Comparison of ENCODE assay signal across 8 cellular contexts in the genomic region with DNA sequence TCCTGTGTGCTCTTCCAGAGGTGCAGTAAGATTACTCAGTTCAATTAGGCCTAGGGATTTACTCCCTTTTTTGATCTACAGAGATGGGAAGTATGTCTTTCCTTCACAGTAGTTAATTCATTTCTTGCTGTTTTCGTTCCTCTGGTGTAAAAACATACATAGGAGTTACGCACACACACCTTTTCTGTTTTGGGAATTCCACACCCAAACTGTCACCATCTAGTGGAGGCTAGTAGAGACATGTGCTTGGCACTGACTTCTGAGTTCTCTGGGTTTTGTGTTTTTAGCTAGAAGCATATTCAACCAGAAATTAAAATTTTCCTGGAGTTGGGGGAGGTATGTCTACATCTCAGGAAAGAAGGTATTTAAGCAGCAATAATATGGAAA. TPM values are rescaled to one million over a fixed set of nuclear protein-coding genes. Genes with fewer than 3 reads are reported as not detected.
DNase-seq lines count a peak whose midpoint lies in the region; ATAC-seq and TF ChIP-seq lines count a peak whose summit lies in the region.

No MANE protein-coding gene starts in this region.

- POLR2A ChIA-PET in AG04449 (lab: Yijun Ruan, JAX) (interaction anchor here (1.2 kb wide), 2 partner anchors 17 to 154 kb away, joined by 5 to 7 read pairs; partner anchors contain the start of gene SRSF5), HEK293 (lab: Yijun Ruan, JAX) (interaction anchor here (0.7 kb wide), 1 partner anchor 16 kb away, joined by 3 read pairs; no protein-coding TSS in a partner anchor)

- intact Hi-C loops in tibial artery (cut with DNase I; ENCODE audit: low total_unique reads): loop anchor here (10.0 kb wide), 1 partner anchor 52 kb away; no protein-coding TSS in a partner anchor

- H3K9me3 ChIP-seq in HEK293 (ENCODE audit: control insufficient read depth, insufficient read depth, low read depth, low read length) (no peaks in the 10 kb centered on the region), tibial artery (no peaks in the 10 kb centered on the region)

- H3K4me3 ChIP-seq in AG04449 (ENCODE audit: low read depth, low read length) (peak overlapping the region; percentile 79), HEK293 (ENCODE audit: low read depth, low read length) (peak overlapping the region; percentile 72), tibial artery (peak overlapping the region; percentile 83 to 91)

- peak overlapping the region; percentile 94 for H3K27ac Mint-ChIP-seq in activated naive CD8-positive, alpha-beta T cell treated with anti-CD3 and anti-CD28 coated beads, Interleukin-2, amount 50 U/mL, for 24 hours

- H3K4me3 Mint-ChIP-seq in activated naive CD8-positive, alpha-beta T cell treated with anti-CD3 and anti-CD28 coated beads, Interleukin-2, amount 50 U/mL, for 24 hours: peak overlapping the region; percentile 96

- TF ChIP-seq CTCF in AG04449 (IDR thresholded peaks at IDR 0.05; ENCODE audit: insufficient read depth, low read length, missing control alignments) (peak; percentile 12), HEK293 (tag by site-specific recombination; IDR thresholded peaks at IDR 0.05) (peak; percentile 31; the same call in 1 of the 2 replicates), tibial artery (IDR thresholded peaks at IDR 0.05) (no peak)

- peaks cover 11% of the 10 kb centered on the region for H3K36me3 Mint-ChIP-seq in activated naive CD8-positive, alpha-beta T cell treated with anti-CD3 and anti-CD28 coated beads, Interleukin-2, amount 50 U/mL, for 24 hours (ENCODE audit: low read depth)

- DNase-seq in AG04449 (ENCODE audit: low read depth, low spot score) (no peak), left lobe of liver (ENCODE audit: low spot score) (no peak), tibial artery (no peak), HuH-7 (ENCODE audit: low spot score) (no peak)
- no peak for DNase-seq in activated naive CD8-positive, alpha-beta T cell treated with anti-CD3 and anti-CD28 coated beads, Interleukin-2, amount 50 U/mL, for 24 hours
- DNase-seq in activated CD8-positive, alpha-beta memory T cell treated with anti-CD3 and anti-CD28 coated beads, Interleukin-2, amount 50 U/mL, for 4 hours: no peak
- DNase-seq in stimulated activated CD4-positive, alpha-beta T cell treated with anti-CD3 and anti-CD28 coated beads, Interleukin-12 subunit alpha, Interleukin-12 subunit beta, amount 100 ng/mL, for 4 hours: no peak

- no peaks in the 10 kb centered on the region for H3K9me3 Mint-ChIP-seq in activated naive CD8-positive, alpha-beta T cell treated with anti-CD3 and anti-CD28 coated beads, Interleukin-2, amount 50 U/mL, for 24 hours

- H3K27me3 Mint-ChIP-seq in activated naive CD8-positive, alpha-beta T cell treated with anti-CD3 and anti-CD28 coated beads, Interleukin-2, amount 50 U/mL, for 24 hours: no peaks in the 10 kb centered on the region

- no peak for ATAC-seq in activated naive CD8-positive, alpha-beta T cell treated with anti-CD3 and anti-CD28 coated beads, Interleukin-2, amount 50 U/mL, for 24 hours
- peak; percentile 32 for ATAC-seq in left lobe of liver

- no peaks in the 10 kb centered on the region for H3K36me3 ChIP-seq in HEK293 (ENCODE audit: control insufficient read depth in 2 of 2, insufficient read depth in 1 of 2, low read length in 2 of 2)
- no peaks in the 10 kb centered on the region for H3K36me3 ChIP-seq in tibial artery

- peaks cover 68% of the 10 kb centered on the region for H3K4me1 Mint-ChIP-seq in activated naive CD8-positive, alpha-beta T cell treated with anti-CD3 and anti-CD28 coated beads, Interleukin-2, amount 50 U/mL, for 24 hours

- no peaks in the 10 kb centered on the region for H3K27me3 ChIP-seq in tibial artery

- CTCF ChIA-PET in AG04449 (lab: Yijun Ruan, JAX): interaction anchor here (0.9 to 7.8 kb wide), 6 partner anchors 18 to 114 kb away, joined by 3 to 39 read pairs (median 6); no protein-coding TSS in a partner anchor
- CTCF ChIA-PET in HEK293 (lab: Yijun Ruan, JAX): interaction anchor here (1.6 kb wide), 1 partner anchor 114 kb away, joined by 6 read pairs; no protein-coding TSS in a partner anchor

- H3K4me1 ChIP-seq in HEK293 (ENCODE audit: control insufficient read depth, insufficient read depth, low read length) (peaks cover 25% of the 10 kb centered on the region), tibial artery (peaks cover 0 to 65% (median 55%) of the 10 kb centered on the region in 4 donors)

- H3K27ac ChIP-seq in HEK293 (ENCODE audit: extremely low read depth, low read depth, low read length): peak overlapping the region; percentile 73; the same call in 1 of the 2 replicates
- H3K27ac ChIP-seq in tibial artery: peak overlapping the region; percentile 92 to 97

TF ChIP-seq in HEK293, 187 proteins besides CTCF, POLR2A, EP300 and RAD21:
- peak; percentile 6; the same call in 1 of the 2 replicates for TF ChIP-seq ZIC2 (tag by site-specific recombination; IDR thresholded peaks at IDR 0.05)
- 0 out of 2 replicates have a peak, but pooled peaks have one; percentile 10 for TF ChIP-seq ZNF341 (tag by site-specific recombination; IDR thresholded peaks at IDR 0.05; ENCODE audit: low read depth)
- no peak for TF ChIP-seq ZNF501 (tag by site-specific recombination; IDR thresholded peaks at IDR 0.05)
- TF ChIP-seq ZNF112 (tag by site-specific recombination; IDR thresholded peaks at IDR 0.05): no peak
- TF ChIP-seq TCF7L2 (IDR thresholded peaks at IDR 0.05; ENCODE audit: borderline replicate concordance, low read depth, low read length): no peak
- TF ChIP-seq ZNF624 (tag by site-specific recombination; IDR thresholded peaks at IDR 0.05): no peak
- no peak for TF ChIP-seq ZBTB21 (tag by site-specific recombination; IDR thresholded peaks at IDR 0.05)
- no peak for TF ChIP-seq ZNF24 (tag by site-specific recombination; IDR thresholded peaks at IDR 0.05)
- TF ChIP-seq ZSCAN5A (tag by site-specific recombination; IDR thresholded peaks at IDR 0.05): no peak
- no peak for TF ChIP-seq GLIS2 (tag by site-specific recombination; IDR thresholded peaks at IDR 0.05)
TF ChIP-seq in HEK293: peak in this region for 2.

RNA-seq across cellular contexts. Expression of gene SUSD6, which starts 1.4 kb away (rescaled TPM):
- total RNA-seq in left lobe of liver: 14.8 TPM

RNA-seq across cellular contexts. Expression of gene CCDC177, which starts 38.1 kb away (rescaled TPM):
- 0.08 TPM for total RNA-seq in left lobe of liver

Comparison
In these comparisons a context has a peak if more than half of its experiments do, and no peak if none do; other contexts are left out.
1. CTCF ChIP-seq: peak in AG04449 (single experiment) and HEK293 (single experiment); none in tibial artery (0 of 2).
2. Peak in every context shown above with its lines, with median percentiles within 50 percentile points of each other: H3K4me3 ChIP-seq.